In the genomic region with DNA sequence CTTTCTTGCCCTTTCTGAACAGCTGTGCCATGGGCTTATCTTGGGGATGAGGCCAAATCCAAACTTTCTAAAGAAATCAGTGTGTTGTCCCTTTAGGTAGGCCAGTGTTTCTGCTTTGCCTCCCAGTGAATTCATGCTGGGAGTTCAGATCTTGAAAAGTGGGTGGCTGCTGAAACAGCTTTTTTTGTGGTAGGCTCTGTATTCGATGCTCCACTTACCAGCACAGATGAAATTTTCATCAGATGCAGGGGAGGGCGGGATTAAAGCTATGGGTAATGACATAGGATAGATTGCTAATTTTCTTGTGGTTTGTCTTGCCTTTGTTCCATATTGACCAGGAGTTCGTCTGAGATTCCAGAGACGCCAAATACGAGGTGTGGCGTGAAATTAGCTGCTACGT, we compare ENCODE assay signal across 1 cellular context.
TF ChIP-seq lines count a peak whose summit lies in the region.

No MANE protein-coding gene starts in this region.

TF ChIP-seq in WTC11, 78 proteins besides CTCF, POLR2A, EP300 and RAD21:
- TF ChIP-seq MXD4 (CRISPR knock-in tag; IDR thresholded peaks at IDR 0.05; ENCODE audit: borderline replicate concordance), result no peak
- TF ChIP-seq, protein P1, sequence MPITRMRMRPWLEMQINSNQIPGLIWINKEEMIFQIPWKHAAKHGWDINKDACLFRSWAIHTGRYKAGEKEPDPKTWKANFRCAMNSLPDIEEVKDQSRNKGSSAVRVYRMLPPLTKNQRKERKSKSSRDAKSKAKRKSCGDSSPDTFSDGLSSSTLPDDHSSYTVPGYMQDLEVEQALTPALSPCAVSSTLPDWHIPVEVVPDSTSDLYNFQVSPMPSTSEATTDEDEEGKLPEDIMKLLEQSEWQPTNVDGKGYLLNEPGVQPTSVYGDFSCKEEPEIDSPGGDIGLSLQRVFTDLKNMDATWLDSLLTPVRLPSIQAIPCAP (CRISPR knock-in tag; IDR thresholded peaks at IDR 0.05), result no peak
- no peak for TF ChIP-seq OVOL2 (CRISPR knock-in tag; IDR thresholded peaks at IDR 0.05; ENCODE audit: borderline replicate concordance)
- no peak for TF ChIP-seq ATF1 (CRISPR knock-in tag; IDR thresholded peaks at IDR 0.05)
- TF ChIP-seq, protein P2, sequence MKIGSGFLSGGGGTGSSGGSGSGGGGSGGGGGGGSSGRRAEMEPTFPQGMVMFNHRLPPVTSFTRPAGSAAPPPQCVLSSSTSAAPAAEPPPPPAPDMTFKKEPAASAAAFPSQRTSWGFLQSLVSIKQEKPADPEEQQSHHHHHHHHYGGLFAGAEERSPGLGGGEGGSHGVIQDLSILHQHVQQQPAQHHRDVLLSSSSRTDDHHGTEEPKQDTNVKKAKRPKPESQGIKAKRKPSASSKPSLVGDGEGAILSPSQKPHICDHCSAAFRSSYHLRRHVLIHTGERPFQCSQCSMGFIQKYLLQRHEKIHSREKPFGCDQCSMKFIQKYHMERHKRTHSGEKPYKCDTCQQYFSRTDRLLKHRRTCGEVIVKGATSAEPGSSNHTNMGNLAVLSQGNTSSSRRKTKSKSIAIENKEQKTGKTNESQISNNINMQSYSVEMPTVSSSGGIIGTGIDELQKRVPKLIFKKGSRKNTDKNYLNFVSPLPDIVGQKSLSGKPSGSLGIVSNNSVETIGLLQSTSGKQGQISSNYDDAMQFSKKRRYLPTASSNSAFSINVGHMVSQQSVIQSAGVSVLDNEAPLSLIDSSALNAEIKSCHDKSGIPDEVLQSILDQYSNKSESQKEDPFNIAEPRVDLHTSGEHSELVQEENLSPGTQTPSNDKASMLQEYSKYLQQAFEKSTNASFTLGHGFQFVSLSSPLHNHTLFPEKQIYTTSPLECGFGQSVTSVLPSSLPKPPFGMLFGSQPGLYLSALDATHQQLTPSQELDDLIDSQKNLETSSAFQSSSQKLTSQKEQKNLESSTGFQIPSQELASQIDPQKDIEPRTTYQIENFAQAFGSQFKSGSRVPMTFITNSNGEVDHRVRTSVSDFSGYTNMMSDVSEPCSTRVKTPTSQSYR (CRISPR knock-in tag; IDR thresholded peaks at IDR 0.05), result no peak
- TF ChIP-seq SOX15 (CRISPR knock-in tag; IDR thresholded peaks at IDR 0.05), result no peak
- TF ChIP-seq, protein P3, sequence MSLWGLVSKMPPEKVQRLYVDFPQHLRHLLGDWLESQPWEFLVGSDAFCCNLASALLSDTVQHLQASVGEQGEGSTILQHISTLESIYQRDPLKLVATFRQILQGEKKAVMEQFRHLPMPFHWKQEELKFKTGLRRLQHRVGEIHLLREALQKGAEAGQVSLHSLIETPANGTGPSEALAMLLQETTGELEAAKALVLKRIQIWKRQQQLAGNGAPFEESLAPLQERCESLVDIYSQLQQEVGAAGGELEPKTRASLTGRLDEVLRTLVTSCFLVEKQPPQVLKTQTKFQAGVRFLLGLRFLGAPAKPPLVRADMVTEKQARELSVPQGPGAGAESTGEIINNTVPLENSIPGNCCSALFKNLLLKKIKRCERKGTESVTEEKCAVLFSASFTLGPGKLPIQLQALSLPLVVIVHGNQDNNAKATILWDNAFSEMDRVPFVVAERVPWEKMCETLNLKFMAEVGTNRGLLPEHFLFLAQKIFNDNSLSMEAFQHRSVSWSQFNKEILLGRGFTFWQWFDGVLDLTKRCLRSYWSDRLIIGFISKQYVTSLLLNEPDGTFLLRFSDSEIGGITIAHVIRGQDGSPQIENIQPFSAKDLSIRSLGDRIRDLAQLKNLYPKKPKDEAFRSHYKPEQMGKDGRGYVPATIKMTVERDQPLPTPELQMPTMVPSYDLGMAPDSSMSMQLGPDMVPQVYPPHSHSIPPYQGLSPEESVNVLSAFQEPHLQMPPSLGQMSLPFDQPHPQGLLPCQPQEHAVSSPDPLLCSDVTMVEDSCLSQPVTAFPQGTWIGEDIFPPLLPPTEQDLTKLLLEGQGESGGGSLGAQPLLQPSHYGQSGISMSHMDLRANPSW (CRISPR knock-in tag; conservative IDR thresholded peaks at IDR 0.05; ENCODE audit: low read depth), result no peak
- no peak for TF ChIP-seq IRF2 (CRISPR knock-in tag; IDR thresholded peaks at IDR 0.05; ENCODE audit: borderline replicate concordance, low read depth)
- TF ChIP-seq, protein P4, sequence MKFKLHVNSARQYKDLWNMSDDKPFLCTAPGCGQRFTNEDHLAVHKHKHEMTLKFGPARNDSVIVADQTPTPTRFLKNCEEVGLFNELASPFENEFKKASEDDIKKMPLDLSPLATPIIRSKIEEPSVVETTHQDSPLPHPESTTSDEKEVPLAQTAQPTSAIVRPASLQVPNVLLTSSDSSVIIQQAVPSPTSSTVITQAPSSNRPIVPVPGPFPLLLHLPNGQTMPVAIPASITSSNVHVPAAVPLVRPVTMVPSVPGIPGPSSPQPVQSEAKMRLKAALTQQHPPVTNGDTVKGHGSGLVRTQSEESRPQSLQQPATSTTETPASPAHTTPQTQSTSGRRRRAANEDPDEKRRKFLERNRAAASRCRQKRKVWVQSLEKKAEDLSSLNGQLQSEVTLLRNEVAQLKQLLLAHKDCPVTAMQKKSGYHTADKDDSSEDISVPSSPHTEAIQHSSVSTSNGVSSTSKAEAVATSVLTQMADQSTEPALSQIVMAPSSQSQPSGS (CRISPR knock-in tag; IDR thresholded peaks at IDR 0.05; ENCODE audit: borderline replicate concordance, low read depth), result no peak
- no peak for TF ChIP-seq NFE2L1 (CRISPR knock-in tag; IDR thresholded peaks at IDR 0.05)
- no peak for TF ChIP-seq MYBL2 (CRISPR knock-in tag; IDR thresholded peaks at IDR 0.05)
- TF ChIP-seq, protein P5, sequence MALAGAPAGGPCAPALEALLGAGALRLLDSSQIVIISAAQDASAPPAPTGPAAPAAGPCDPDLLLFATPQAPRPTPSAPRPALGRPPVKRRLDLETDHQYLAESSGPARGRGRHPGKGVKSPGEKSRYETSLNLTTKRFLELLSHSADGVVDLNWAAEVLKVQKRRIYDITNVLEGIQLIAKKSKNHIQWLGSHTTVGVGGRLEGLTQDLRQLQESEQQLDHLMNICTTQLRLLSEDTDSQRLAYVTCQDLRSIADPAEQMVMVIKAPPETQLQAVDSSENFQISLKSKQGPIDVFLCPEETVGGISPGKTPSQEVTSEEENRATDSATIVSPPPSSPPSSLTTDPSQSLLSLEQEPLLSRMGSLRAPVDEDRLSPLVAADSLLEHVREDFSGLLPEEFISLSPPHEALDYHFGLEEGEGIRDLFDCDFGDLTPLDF (CRISPR knock-in tag; IDR thresholded peaks at IDR 0.05), result no peak
- TF ChIP-seq FOXJ3 (CRISPR knock-in tag; IDR thresholded peaks at IDR 0.05; ENCODE audit: borderline replicate concordance), result no peak
- no peak for TF ChIP-seq ZNF416 (CRISPR knock-in tag; IDR thresholded peaks at IDR 0.05)
- TF ChIP-seq KAT7 (CRISPR knock-in tag; IDR thresholded peaks at IDR 0.05; ENCODE audit: borderline replicate concordance), result no peak
